Comparison of ENCODE assay signal across 16 cellular contexts in genomic region chr9:91809581-91810285, GRCh38.
DNase-seq lines count a peak whose midpoint lies in the region; ATAC-seq, FAIRE-seq and TF ChIP-seq lines count a peak whose summit lies in the region.
"Had no signal": no experiment of that assay in that cellular context is flagged by ENCODE, and none has a peak within 500 bp of the region (broad histone marks: within the 10 kb centered on the region; RNA-seq: fewer than 3 reads in every experiment).

No MANE protein-coding gene starts in this region.

- H3K27ac ChIP-seq in IMR-90 (ENCODE audit: insufficient read depth, low read length) = no peak overlapping the region
- no peak overlapping the region for H3K27ac ChIP-seq in GM12878 (ENCODE audit: control insufficient read depth, insufficient read depth)
- H3K27ac ChIP-seq in small intestine (ENCODE audit: low read depth in 1 of 2, low read length in 1 of 2) = no peak overlapping the region
- H3K27ac ChIP-seq: upper lobe of left lung had no signal

- BruUV-seq in IMR-90 (replicated peaks; lab: Mats Ljungman, UMichigan) (no TSS peak), GM12878 (replicated peaks; lab: Mats Ljungman, UMichigan) (no TSS peak)

- H3K4ac ChIP-seq in IMR-90 (ENCODE audit: low read depth, low read length) = peak overlapping the region; percentile 41

- intact Hi-C loops in IMR-90 (cut with micrococcal nuclease) = no loop called here
- intact Hi-C loops in GM12878 (cut with micrococcal nuclease; ENCODE audit: unreplicated experiment) = no loop called here

- WGBS in IMR-90 (ENCODE audit: extremely low coverage in 2 of 2, insufficient read length in 1 of 2), 2 experiments = 72% methylated on average over 22 of the region's 24 CpGs; no CpG with 5 or more reads in 1 of the 2 experiments
- WGBS in GM12878 (ENCODE audit: insufficient coverage, insufficient replicate concordance, low lambda C conversion rate, missing lambda C conversion rate) = 55% methylated on average over 24 of the region's 24 CpGs
- 87 to 90% (median 87%) methylated on average over 24 of the region's 24 CpGs for WGBS in small intestine, 3 donors

- H2AK9ac ChIP-seq in IMR-90 (replicated peaks; ENCODE audit: low read depth, low read length, poor library complexity) = no peak overlapping the region

- TF ChIP-seq RAD21 in IMR-90 (IDR thresholded peaks at IDR 0.05; ENCODE audit: low read length) (no peak), GM12878 (IDR thresholded peaks at IDR 0.05; ENCODE audit: insufficient read depth, low read depth, low read length) (no peak)

- H3K27me3 ChIP-seq in IMR-90 (ENCODE audit: control insufficient read depth, insufficient read depth, low read length) (peaks cover 2% of the 10 kb centered on the region; the same call in 1 of the 2 replicates), GM12878 (replicated peaks in 1 of 2; ENCODE audit: control insufficient read depth in 2 of 2, insufficient read depth in 2 of 2, low read length in 1 of 2) (no peaks in the 10 kb centered on the region; a peak in 2 of 4 replicates), small intestine (ENCODE audit: control insufficient read depth in 2 of 2, insufficient read depth in 2 of 2, low read length in 2 of 2) (no peaks in the 10 kb centered on the region)
- H3K27me3 ChIP-seq: upper lobe of left lung had no signal

- H3K9ac ChIP-seq in IMR-90 (ENCODE audit: low read depth, low read length) = no peak overlapping the region
- no peak overlapping the region for H3K9ac ChIP-seq in GM12878 (ENCODE audit: control insufficient read depth, insufficient read depth, low read length)

- H3K14ac ChIP-seq in IMR-90 (replicated peaks; ENCODE audit: low read depth, low read length) = no peak overlapping the region

- 0 out of 2 replicates have a peak, but pooled peaks cover 1% of the 10 kb centered on the region for H3K36me3 ChIP-seq in IMR-90 (ENCODE audit: control insufficient read depth, insufficient read depth, low read length)
- H3K36me3 ChIP-seq in GM12878 (ENCODE audit: control insufficient read depth in 2 of 2, insufficient read depth in 2 of 2, low read length in 1 of 2) = no peaks in the 10 kb centered on the region
- no peaks in the 10 kb centered on the region for H3K36me3 ChIP-seq in small intestine (ENCODE audit: control insufficient read depth in 2 of 2, insufficient read depth in 2 of 2, low read length in 2 of 2)
- H3K36me3 ChIP-seq: upper lobe of left lung had no signal

- TF ChIP-seq CTCF in IMR-90 (conservative IDR thresholded peaks at IDR 0.05; ENCODE audit: low read depth, low read length) (no peak), GM12878 (IDR thresholded peaks at IDR 0.05 in 2 of 3, conservative IDR thresholded peaks at IDR 0.05 in 1 of 3; ENCODE audit: control insufficient read depth in 2 of 3, extremely low read depth in 1 of 3, insufficient read depth in 1 of 3, low read depth in 3 of 3, low read length in 3 of 3) (no peak)

- RAD21 ChIA-PET in GM12878 (lab: Charles Lee; ENCODE audit: unreplicated experiment) = no interaction called here

- CTCF ChIA-PET in IMR-90 (lab: Yijun Ruan, JAX) (interaction anchor here (1.0 kb wide), 1 partner anchor 83 kb away, joined by 3 read pairs; no protein-coding TSS in a partner anchor), GM12878 (lab: Yijun Ruan, JAX) (no interaction called here)

- H3K9me3 ChIP-seq in IMR-90 (ENCODE audit: control insufficient read depth, insufficient read depth, low read length) (no peaks in the 10 kb centered on the region), GM12878 (replicated peaks; ENCODE audit: control insufficient read depth, insufficient read depth, low read length) (no peaks in the 10 kb centered on the region), small intestine (ENCODE audit: control insufficient read depth, low read depth) (no peaks in the 10 kb centered on the region)
- H3K9me3 ChIP-seq: upper lobe of left lung had no signal

- TF ChIP-seq POLR2A in IMR-90 (IDR thresholded peaks at IDR 0.05; ENCODE audit: low read depth, low read length) = no peak
- TF ChIP-seq POLR2A in GM12878 (IDR thresholded peaks at IDR 0.05; ENCODE audit: low read depth, low read length) = no peak

- H2BK5ac ChIP-seq in IMR-90 (ENCODE audit: low read depth, low read length, poor library complexity, severe bottlenecking) = no peak overlapping the region

- no peak overlapping the region for H3K23ac ChIP-seq in IMR-90 (ENCODE audit: low read depth, low read length)

- H4K20me1 ChIP-seq in IMR-90 (ENCODE audit: insufficient read depth, low read length) = peaks cover 7% of the 10 kb centered on the region; the same call in 1 of the 2 replicates
- H4K20me1 ChIP-seq in GM12878 (ENCODE audit: control insufficient read depth, insufficient read depth) = no peaks in the 10 kb centered on the region

- dilution Hi-C loops in IMR-90 (cut with HindIII; ENCODE audit: low sequenced_read_pairs, unreplicated experiment) = no loop called here

- peak overlapping the region; percentile 49; the same call in 1 of the 2 replicates for H4K5ac ChIP-seq in IMR-90 (ENCODE audit: low read depth, low read length)

- no peak overlapping the region for H2AFZ ChIP-seq in IMR-90 (replicated peaks; ENCODE audit: low read length, poor library complexity)
- no peak overlapping the region for H2AFZ ChIP-seq in GM12878 (ENCODE audit: control insufficient read depth, low read depth, low read length)

- H3K4me1 ChIP-seq in IMR-90 (ENCODE audit: control insufficient read depth, insufficient read depth, low read length) (peaks cover 31% of the 10 kb centered on the region), GM12878 (ENCODE audit: control insufficient read depth, insufficient read depth, low read length) (no peaks in the 10 kb centered on the region), small intestine (ENCODE audit: control insufficient read depth in 2 of 2, insufficient read depth in 1 of 2, low read depth in 1 of 2, low read length in 1 of 2) (no peaks in the 10 kb centered on the region)
- H3K4me1 ChIP-seq: upper lobe of left lung had no signal

- H3K56ac ChIP-seq in IMR-90 (ENCODE audit: extremely low read depth, insufficient read depth, low read length) = no peak overlapping the region

- DNase-seq in ACHN (peak; percentile 2), IMR-90 (peak; percentile 53), GM12878 (ENCODE audit: low read depth, low spot score) (no peak), mesenteric fat pad (ENCODE audit: low spot score) (peak; percentile 73), NCI-H2081 treated with DMSO at 0.1 percent for 48 hours (lab: John Stamatoyannopoulos, UW) (no peak), small intestine (no peak), medulla oblongata (ENCODE audit: extremely low spot score) (no peak)
- no peak for DNase-seq in effector CD8-positive, alpha-beta T cell (lab: John Stamatoyannopoulos, UW)
- DNase-seq: activated naive CD4-positive, alpha-beta T cell treated with anti-CD3 and anti-CD28 coated beads for 36 hours; COR-L47; Kasumi-1; left cardiac atrium; NCI-H146; NCI-H510A treated with DMSO at 0.1 percent for 48 hours had no signal

- H3K4me2 ChIP-seq in IMR-90 (ENCODE audit: low read depth, low read length) (no peak overlapping the region), GM12878 (ENCODE audit: control insufficient read depth, insufficient read depth) (no peak overlapping the region)

- FAIRE-seq in GM12878 (lab: Jason Lieb, UNC) = no peak
- no peak for FAIRE-seq in small intestine (lab: Jason Lieb, UNC)
- FAIRE-seq: endothelial cell of umbilical vein had no signal

- no peak for TF ChIP-seq EP300 in GM12878 (IDR thresholded peaks at IDR 0.05; ENCODE audit: borderline replicate concordance in 1 of 2, control insufficient read depth in 1 of 2, low read depth in 2 of 2, low read length in 2 of 2)

- H3K79me2 ChIP-seq in GM12878 (ENCODE audit: control insufficient read depth, insufficient read depth, low read length) = no peaks in the 10 kb centered on the region

- peak overlapping the region; percentile 31; the same call in 1 of the 2 replicates for H2AK5ac ChIP-seq in IMR-90 (ENCODE audit: low read depth, low read length)

- peaks cover 0 to 3% of the 10 kb centered on the region in 2 experiments; a peak in 1 of 4 replicates for H3K79me1 ChIP-seq in IMR-90 (ENCODE audit: low read depth in 1 of 2, low read length in 2 of 2)

- 0 out of 4 replicates have a peak overlapping the region, but pooled peaks of 1 of the 2 experiments have one; percentile 45 for H4K8ac ChIP-seq in IMR-90 (ENCODE audit: low read depth in 2 of 2, low read length in 2 of 2)

- SMC1A ChIA-PET in GM12878 (lab: Charles Lee; ENCODE audit: uncharacterized antibody, unreplicated experiment) = no interaction called here

- peak overlapping the region; percentile 53; the same call in 1 of the 2 replicates for H2BK120ac ChIP-seq in IMR-90 (ENCODE audit: low read depth, low read length)

- H3K18ac ChIP-seq in IMR-90 (ENCODE audit: low read depth, low read length) = peak overlapping the region; percentile 35

- ATAC-seq in IMR-90 (ENCODE audit: low read depth) (peak; percentile 68), GM12878 (no peak)

- no peak overlapping the region for H2BK15ac ChIP-seq in IMR-90 (ENCODE audit: low read depth, low read length)

- in situ Hi-C loops in ACHN (cut with HindIII; ENCODE audit: low pct_ligation_motif_present, low pct_unique_long_range_greater_than_20kb, low sequenced_read_pairs) = no loop called here
- in situ Hi-C loops in IMR-90 (cut with MboI; ENCODE audit: low sequenced_read_pairs) = no loop called here
- in situ Hi-C loops in GM12878 (cut with MboI) = no loop called here

- H4K91ac ChIP-seq in IMR-90 (ENCODE audit: insufficient read depth, low read depth, low read length) = peak overlapping the region; percentile 38

- H3K4me3 ChIP-seq in IMR-90 (ENCODE audit: insufficient read depth, low read depth, low read length) (no peak overlapping the region), GM12878 (no peak overlapping the region), small intestine (ENCODE audit: low read depth in 1 of 2, low read length in 2 of 2) (no peak overlapping the region)
- H3K4me3 ChIP-seq: upper lobe of left lung had no signal

- peaks cover 18% of the 10 kb centered on the region for H3K9me1 ChIP-seq in IMR-90 (ENCODE audit: insufficient read depth, low read length)

- H2BK20ac ChIP-seq in IMR-90 (ENCODE audit: low read depth, low read length) = no peak overlapping the region; the same call in none of the 2 replicates

- POLR2A ChIA-PET in IMR-90 (lab: Charles Lee; ENCODE audit: unreplicated experiment) (no interaction called here), GM12878 (lab: Charles Lee) (interaction anchor here (0.5 kb wide), 1 partner anchor 14 kb away, joined by 3 read pairs; no protein-coding TSS in a partner anchor)

TF ChIP-seq in IMR-90, 13 proteins besides CTCF, POLR2A, EP300 and RAD21 (continues in another document):
- no peak for TF ChIP-seq RCOR1 (IDR thresholded peaks at IDR 0.05; ENCODE audit: insufficient replicate concordance, low read length)
- 0 out of 2 replicates have a peak, but pooled peaks have one; percentile 7 for TF ChIP-seq MAZ (IDR thresholded peaks at IDR 0.05; ENCODE audit: borderline replicate concordance, low read depth, low read length)
- peak; percentile 55; the same call in 1 of the 2 replicates for TF ChIP-seq FOS (IDR thresholded peaks at IDR 0.05; ENCODE audit: low read depth, low read length)

TF ChIP-seq in GM12878, 131 proteins besides CTCF, POLR2A, EP300 and RAD21 (continues in another document):
- no peak for TF ChIP-seq RB1 (IDR thresholded peaks at IDR 0.05; ENCODE audit: borderline replicate concordance)

Comparison
In these comparisons a context has a peak if more than half of its experiments do, and no peak if none do; other contexts are left out.
1. DNase-seq: peak in ACHN (single experiment), IMR-90 (single experiment) and mesenteric fat pad (single experiment); none in GM12878 (single experiment), NCI-H2081 treated with DMSO at 0.1 percent for 48 hours (single experiment), effector CD8-positive, alpha-beta T cell (single experiment), small intestine (single experiment) and medulla oblongata (single experiment).